Comparison of ENCODE assay signal across 1 cellular context in the genomic region with DNA sequence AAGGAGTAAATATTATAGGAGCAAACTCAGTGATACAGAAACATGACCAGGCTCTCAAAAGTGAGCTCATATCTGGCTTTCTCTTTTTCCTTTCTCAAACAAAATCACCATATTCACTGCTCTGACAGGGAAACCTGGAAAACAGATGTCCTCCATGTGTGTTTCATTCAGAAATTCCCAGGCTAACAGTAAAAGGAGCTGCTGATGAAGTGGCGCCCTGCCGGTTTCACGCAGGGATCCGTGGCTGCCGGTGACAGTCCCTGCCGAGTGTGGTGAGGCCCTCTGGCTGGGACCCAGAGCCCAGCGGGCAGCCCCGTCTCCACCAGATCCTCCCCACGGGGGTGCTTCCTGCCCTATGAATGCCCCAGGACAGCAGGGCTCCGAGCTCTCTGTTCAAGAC.
TF ChIP-seq lines count a peak whose summit lies in the region.

No MANE protein-coding gene starts in this region.

TF ChIP-seq in H1, 55 proteins besides CTCF, POLR2A, EP300 and RAD21:
- TF ChIP-seq TEAD4 (IDR thresholded peaks at IDR 0.05; ENCODE audit: low read depth, low read length), result no peak
- TF ChIP-seq TCF12 (IDR thresholded peaks at IDR 0.05; ENCODE audit: low read depth, low read length), result no peak
- no peak for TF ChIP-seq E2F6 (IDR thresholded peaks at IDR 0.05)
- no peak for TF ChIP-seq SIRT6 (IDR thresholded peaks at IDR 0.05; ENCODE audit: low read length)
- 0 out of 2 replicates have a peak, but pooled peaks have one; percentile 35 for TF ChIP-seq BACH1 (IDR thresholded peaks at IDR 0.05; ENCODE audit: low read length)
- TF ChIP-seq CEBPB (IDR thresholded peaks at IDR 0.05; ENCODE audit: low read depth, low read length), result no peak
- no peak for TF ChIP-seq CBX8 (IDR thresholded peaks at IDR 0.05; ENCODE audit: borderline replicate concordance, low read depth, low read length)
- TF ChIP-seq POU5F1 (IDR thresholded peaks at IDR 0.05; ENCODE audit: low read depth, low read length), result no peak
